In the genomic region with DNA sequence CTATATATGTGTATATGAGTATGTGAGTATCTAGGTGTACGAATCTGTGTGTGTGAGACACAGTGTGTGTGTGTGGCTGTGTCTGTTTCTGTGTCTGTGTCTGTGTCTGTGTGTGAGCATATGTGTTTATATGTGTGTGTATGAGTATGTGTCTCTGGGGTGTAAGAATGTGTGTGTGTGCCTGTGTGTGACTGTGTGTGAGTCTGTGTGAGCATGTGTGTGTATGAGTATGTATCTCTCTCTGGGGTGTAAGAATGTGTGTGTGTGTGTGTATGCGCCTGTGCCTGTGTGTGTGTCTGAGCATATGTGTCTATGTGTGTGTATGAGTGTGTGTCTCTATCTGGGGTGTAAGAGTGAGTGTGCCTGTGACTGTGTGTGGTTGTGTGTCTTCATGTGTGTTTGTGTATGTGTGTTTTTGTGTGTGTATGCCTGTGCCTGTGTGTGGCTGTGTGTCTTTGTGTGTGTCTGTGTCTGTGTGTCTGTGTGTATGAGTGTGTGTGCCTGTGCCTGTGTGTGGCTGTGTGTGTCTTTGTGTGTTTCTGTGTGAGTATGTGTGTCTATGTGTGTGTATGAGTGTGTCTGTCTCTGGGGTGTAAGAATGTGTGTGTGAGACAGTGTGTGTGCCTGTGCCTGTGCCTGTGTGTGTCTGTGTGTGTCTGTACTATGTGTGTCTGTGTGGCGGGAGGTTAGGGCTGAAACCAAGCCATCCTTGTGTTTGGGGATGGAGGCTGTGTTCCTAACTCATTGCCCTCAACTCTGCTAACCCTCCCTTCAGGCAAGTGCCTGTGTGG, we compare ENCODE assay signal across 15 cellular contexts. TPM values are rescaled to one million over a fixed set of nuclear protein-coding genes. Genes with fewer than 3 reads are reported as not detected.
DNase-seq lines count a peak whose midpoint lies in the region; ATAC-seq, FAIRE-seq and TF ChIP-seq lines count a peak whose summit lies in the region.
"Had no signal": no experiment of that assay in that cellular context is flagged by ENCODE, and none has a peak within 500 bp of the region (broad histone marks: within the 10 kb centered on the region; RNA-seq: fewer than 3 reads in every experiment).

No MANE protein-coding gene starts in this region.

- H3K27ac ChIP-seq in HepG2 (ENCODE audit: extremely low read length, insufficient read depth, low read length): no peak overlapping the region
- no peak overlapping the region for H3K27ac ChIP-seq in right lobe of liver
- no peak overlapping the region for H3K27ac ChIP-seq in astrocyte (ENCODE audit: low read depth, low read length)
- no peak overlapping the region for H3K27ac ChIP-seq in caudate nucleus (ENCODE audit: low read depth, low read length)

- peaks cover 17% of the 10 kb centered on the region for H3K4me1 Mint-ChIP-seq in astrocyte (ENCODE audit: low read depth, unreplicated experiment)

- no peaks in the 10 kb centered on the region; a peak in 1 of 5 replicates for H3K27me3 ChIP-seq in HepG2 (ENCODE audit: control insufficient read depth in 1 of 2, insufficient read depth in 2 of 2, low read length in 2 of 2)
- H3K27me3 ChIP-seq in right lobe of liver: no peaks in the 10 kb centered on the region
- no peaks in the 10 kb centered on the region for H3K27me3 ChIP-seq in astrocyte (ENCODE audit: insufficient read depth, low read length)

- in situ Hi-C loops in HepG2 (cut with HindIII; ENCODE audit: extremely low pct_ligation_motif_present, low pct_unique_long_range_greater_than_20kb): no loop called here

- POLR2A ChIA-PET in HepG2 (lab: Yijun Ruan, JAX): interaction anchor here (1.5 kb wide), 1 partner anchor 12 kb away, joined by 4 read pairs; a partner anchor contains a TSS

- TF ChIP-seq POLR2A in HepG2 (IDR thresholded peaks at IDR 0.05; ENCODE audit: insufficient read depth in 1 of 2, low read depth in 2 of 2, low read length in 2 of 2) (no peak), right lobe of liver (IDR thresholded peaks at IDR 0.05) (no peak), GM18505 (IDR thresholded peaks at IDR 0.05; ENCODE audit: borderline replicate concordance, extremely low read depth, insufficient read depth, insufficient read length) (no peak)

- no peak for TF ChIP-seq EP300 in HepG2 (IDR thresholded peaks at IDR 0.05; ENCODE audit: low read depth in 2 of 2, low read length in 2 of 2)
- no peak for TF ChIP-seq EP300 in HepG2 (CRISPR knock-in tag; IDR thresholded peaks at IDR 0.05; ENCODE audit: borderline replicate concordance)

- no peak overlapping the region for H3K4me3 Mint-ChIP-seq in astrocyte (ENCODE audit: unreplicated experiment)

- no peak for DNase-seq in HepG2 (ENCODE audit: low spot score)
- no peak for DNase-seq in right lobe of liver
- no peak for DNase-seq in astrocyte (ENCODE audit: low read depth)
- DNase-seq in islet precursor cell: peak; percentile 41
- no peak for DNase-seq in caudate nucleus (lab: John Stamatoyannopoulos, UW)
- no peak for DNase-seq in cortex of kidney (lab: John Stamatoyannopoulos, UW)
- DNase-seq: C1 segment of cervical spinal cord, DND-41, NCI-H1930, NCI-H69, OCI-M1, RPMI8226 had no signal

- H3K9me3 ChIP-seq in HepG2 (ENCODE audit: low read length) (no peaks in the 10 kb centered on the region), right lobe of liver (no peaks in the 10 kb centered on the region), astrocyte (ENCODE audit: insufficient read depth, low read depth, low read length) (no peaks in the 10 kb centered on the region)

- peaks cover 24% of the 10 kb centered on the region for H3K36me3 Mint-ChIP-seq in astrocyte (ENCODE audit: low read depth, unreplicated experiment)

- intact Hi-C loops in HepG2 (cut with micrococcal nuclease; ENCODE audit: unreplicated experiment): no loop called here
- intact Hi-C loops in right lobe of liver (cut with DNase I): no loop called here

- no peak for ATAC-seq in HepG2
- no peak for ATAC-seq in right lobe of liver
- ATAC-seq in GM18505 (IDR thresholded peaks at IDR 0.05; ENCODE audit: unreplicated experiment): no peak
- ATAC-seq in HG02623 (IDR thresholded peaks at IDR 0.05; ENCODE audit: unreplicated experiment): no peak

- no peaks in the 10 kb centered on the region for H3K27me3 Mint-ChIP-seq in astrocyte (ENCODE audit: low read depth, unreplicated experiment)

- no peaks in the 10 kb centered on the region for H3K79me2 ChIP-seq in HepG2 (ENCODE audit: insufficient read depth, low read length)
- H3K79me2 ChIP-seq in astrocyte (ENCODE audit: insufficient read depth, low read length): peaks cover 44% of the 10 kb centered on the region

- no peak for FAIRE-seq in HepG2 (lab: Jason Lieb, UNC)
- FAIRE-seq in astrocyte (lab: Jason Lieb, UNC): no peak
- FAIRE-seq: G401.6 had no signal

- TF ChIP-seq CTCF in HepG2 (CRISPR knock-in tag; IDR thresholded peaks at IDR 0.05): no peak
- TF ChIP-seq CTCF in right lobe of liver (IDR thresholded peaks at IDR 0.05): no peak
- TF ChIP-seq CTCF in astrocyte (IDR thresholded peaks at IDR 0.05; ENCODE audit: insufficient read depth, low read depth, low read length): no peak

- CTCF ChIA-PET in HepG2 (lab: Yijun Ruan, JAX; ENCODE audit: low intra/inter-chr PET ratio, low total read pairs): no interaction called here

- H3K9ac ChIP-seq in HepG2 (ENCODE audit: insufficient read depth, low read depth, low read length) (no peak overlapping the region), astrocyte (ENCODE audit: low read length) (peak overlapping the region; percentile 34)

- H3K27ac Mint-ChIP-seq in astrocyte (ENCODE audit: unreplicated experiment): no peak overlapping the region

- H3K4me2 ChIP-seq in HepG2 (ENCODE audit: low read depth, low read length): no peak overlapping the region
- H3K4me2 ChIP-seq in astrocyte (ENCODE audit: low read length): no peak overlapping the region

- BruUV-seq in HepG2 (replicated peaks; lab: Mats Ljungman, UMichigan): no TSS peak

- no peaks in the 10 kb centered on the region for H3K9me3 Mint-ChIP-seq in astrocyte (ENCODE audit: unreplicated experiment)

- H3K4me3 ChIP-seq in HepG2 (replicated peaks in 1 of 3; ENCODE audit: insufficient read depth in 1 of 3, low read depth in 2 of 3, low read length in 3 of 3): no peak overlapping the region
- H3K4me3 ChIP-seq in right lobe of liver: no peak overlapping the region
- H3K4me3 ChIP-seq in astrocyte (ENCODE audit: insufficient read depth, low read depth, low read length): no peak overlapping the region

- no peaks in the 10 kb centered on the region for H3K36me3 ChIP-seq in HepG2 (replicated peaks in 1 of 2; ENCODE audit: control insufficient read depth in 1 of 2, insufficient read depth in 2 of 2, low read length in 2 of 2)
- no peaks in the 10 kb centered on the region for H3K36me3 ChIP-seq in right lobe of liver
- peaks cover 36% of the 10 kb centered on the region for H3K36me3 ChIP-seq in astrocyte (ENCODE audit: insufficient read depth, low read length)

- H4K20me1 ChIP-seq in HepG2 (ENCODE audit: insufficient read depth, low read length) (no peaks in the 10 kb centered on the region), astrocyte (ENCODE audit: insufficient read depth, low read length) (peaks cover 26% of the 10 kb centered on the region)

- H3K4me1 ChIP-seq in HepG2 (ENCODE audit: insufficient read depth, low read length) (peaks cover 35% of the 10 kb centered on the region), right lobe of liver (no peaks in the 10 kb centered on the region), astrocyte (ENCODE audit: insufficient read depth, low read length) (peaks cover 20% of the 10 kb centered on the region)

- H2AFZ ChIP-seq in HepG2 (ENCODE audit: low read length) (no peak overlapping the region), astrocyte (ENCODE audit: low read depth, low read length) (no peak overlapping the region)

- 93% methylated on average over 2 of the region's 3 CpGs for WGBS in HepG2 (ENCODE audit: low lambda C conversion rate)
- WGBS in right lobe of liver (ENCODE audit: insufficient coverage, low coverage, low lambda C conversion rate, missing lambda C conversion rate): 100% methylated on average over 1 of the region's 3 CpGs

- TF ChIP-seq RAD21 in HepG2 (CRISPR knock-in tag; IDR thresholded peaks at IDR 0.05): no peak

RNA-seq across cellular contexts. Expression of a gene that starts 11.2 kb away (rescaled TPM):
- 0.31 and 0.71 TPM in 2 replicates for total RNA-seq in HepG2 (2016; rRNA removed; fragmentation: Illumina TruSeq; extraction: Trizol)
- total RNA-seq in HepG2 (2016; cell fraction: cytosol; rRNA removed; fragmentation: Illumina TruSeq; extraction: Trizol; ENCODE audit: low read depth): 0.18 and 0.20 TPM in 2 replicates
- total RNA-seq in HepG2 (2016; cell fraction: insoluble cytoplasmic fraction; rRNA removed; fragmentation: Illumina TruSeq; extraction: Trizol): 0.54 and 0.67 TPM in 2 replicates
- 0.59 and 0.79 TPM in 2 replicates for total RNA-seq in HepG2 (2016; cell fraction: membrane; rRNA removed; fragmentation: Illumina TruSeq; extraction: Trizol)
- total RNA-seq in HepG2 (2016; cell fraction: nucleus; rRNA removed; fragmentation: Illumina TruSeq; extraction: Trizol): 1.1 and 1.8 TPM in 2 replicates
- polyA plus RNA-seq in HepG2 (2011; rRNA removed): 5.7 and 5.9 TPM in 2 replicates
- 4.3 and 4.8 TPM in 2 replicates for polyA plus RNA-seq in HepG2 (2011; cell fraction: cytosol; rRNA removed)
- 5.2 and 8.0 TPM in 2 replicates for polyA plus RNA-seq in HepG2 (2011; cell fraction: nucleus; rRNA removed)
- polyA plus RNA-seq in HepG2 (2012): 2.9 and 4.5 TPM in 2 replicates
- 0.09 and 0.10 TPM in 2 replicates for polyA plus RNA-seq in HepG2 (2016; cell fraction: cytosol; fragmentation: Illumina TruSeq; extraction: Trizol; ENCODE audit: low read depth)
- polyA plus RNA-seq in HepG2 (2016; cell fraction: insoluble cytoplasmic fraction; fragmentation: Illumina TruSeq; extraction: Trizol; ENCODE audit: low read depth): 0.39 and 0.46 TPM in 2 replicates
- polyA plus RNA-seq in HepG2 (2016; cell fraction: membrane; fragmentation: Illumina TruSeq; extraction: Trizol; ENCODE audit: low read depth): 0.32 and 0.35 TPM in 2 replicates
- polyA plus RNA-seq in HepG2 (2016; cell fraction: nucleus; fragmentation: Illumina TruSeq; extraction: Trizol; ENCODE audit: insufficient read depth, low read depth): 1.3 and 1.4 TPM in 2 replicates
- 26.1 and 95.6 TPM in 2 replicates for polyA minus RNA-seq in HepG2 (2011; rRNA and poly(A)+ RNA removed; ENCODE audit: low replicate concordance)
- 11.6 and 12.8 TPM in 2 replicates for polyA minus RNA-seq in HepG2 (2011; cell fraction: cytosol; rRNA and poly(A)+ RNA removed)
- 5.0 and 5.1 TPM in 2 replicates for polyA minus RNA-seq in HepG2 (2011; cell fraction: nucleus; rRNA and poly(A)+ RNA removed)
- total RNA-seq in right lobe of liver: 10 to 100 TPM in 3 of 6 experiments, 1 to 10 TPM in 3; 5.7 to 20.3 (median 10.2) TPM
- total RNA-seq in astrocyte: 134 and 156 TPM in 2 replicates

RNA-seq across cellular contexts. Expression of a gene that starts 33.9 kb away (rescaled TPM):
- 81.7 and 88.8 TPM in 2 replicates for total RNA-seq in HepG2 (2016; rRNA removed; fragmentation: Illumina TruSeq; extraction: Trizol)
- 30.9 and 33.3 TPM in 2 replicates for total RNA-seq in HepG2 (2016; cell fraction: cytosol; rRNA removed; fragmentation: Illumina TruSeq; extraction: Trizol; ENCODE audit: low read depth)
- total RNA-seq in HepG2 (2016; cell fraction: insoluble cytoplasmic fraction; rRNA removed; fragmentation: Illumina TruSeq; extraction: Trizol): 77.3 and 84.2 TPM in 2 replicates
- total RNA-seq in HepG2 (2016; cell fraction: membrane; rRNA removed; fragmentation: Illumina TruSeq; extraction: Trizol): 78.7 and 78.8 TPM in 2 replicates
- 62.2 and 71.6 TPM in 2 replicates for total RNA-seq in HepG2 (2016; cell fraction: nucleus; rRNA removed; fragmentation: Illumina TruSeq; extraction: Trizol)
- polyA plus RNA-seq in HepG2 (2011; rRNA removed): 29.7 and 30.9 TPM in 2 replicates
- polyA plus RNA-seq in HepG2 (2011; cell fraction: cytosol; rRNA removed): 16.7 and 21.1 TPM in 2 replicates
- 36.0 and 41.1 TPM in 2 replicates for polyA plus RNA-seq in HepG2 (2011; cell fraction: nucleus; rRNA removed)
- 62.3 and 78.5 TPM in 2 replicates for polyA plus RNA-seq in HepG2 (2012)
- polyA plus RNA-seq in HepG2 (2016; cell fraction: cytosol; fragmentation: Illumina TruSeq; extraction: Trizol; ENCODE audit: low read depth): 43.7 and 48.0 TPM in 2 replicates
- polyA plus RNA-seq in HepG2 (2016; cell fraction: insoluble cytoplasmic fraction; fragmentation: Illumina TruSeq; extraction: Trizol; ENCODE audit: low read depth): 126 and 151 TPM in 2 replicates
- polyA plus RNA-seq in HepG2 (2016; cell fraction: membrane; fragmentation: Illumina TruSeq; extraction: Trizol; ENCODE audit: low read depth): 99.0 and 109 TPM in 2 replicates
- 102 and 113 TPM in 2 replicates for polyA plus RNA-seq in HepG2 (2016; cell fraction: nucleus; fragmentation: Illumina TruSeq; extraction: Trizol; ENCODE audit: insufficient read depth, low read depth)
- 47.6 and 50.7 TPM in 2 replicates for polyA minus RNA-seq in HepG2 (2011; rRNA and poly(A)+ RNA removed; ENCODE audit: low replicate concordance)
- polyA minus RNA-seq in HepG2 (2011; cell fraction: cytosol; rRNA and poly(A)+ RNA removed): 23.6 and 33.9 TPM in 2 replicates
- polyA minus RNA-seq in HepG2 (2011; cell fraction: nucleus; rRNA and poly(A)+ RNA removed): 61.9 and 71.0 TPM in 2 replicates
- 10 to 100 TPM; 53.5 to 70.0 (median 61.8) TPM for total RNA-seq in right lobe of liver
- total RNA-seq in astrocyte: 164 and 174 TPM in 2 replicates

RNA-seq across cellular contexts. Expression of a gene that starts 37.2 kb away (rescaled TPM):
- 0.09 TPM in 1 of 2 replicates, not detected in the other for total RNA-seq in HepG2 (2016; rRNA removed; fragmentation: Illumina TruSeq; extraction: Trizol)
- total RNA-seq in HepG2 (2016; cell fraction: cytosol; rRNA removed; fragmentation: Illumina TruSeq; extraction: Trizol; ENCODE audit: low read depth): not detected in 2 replicates
- total RNA-seq in HepG2 (2016; cell fraction: insoluble cytoplasmic fraction; rRNA removed; fragmentation: Illumina TruSeq; extraction: Trizol): 0.07 and 0.26 TPM in 2 replicates
- total RNA-seq in HepG2 (2016; cell fraction: membrane; rRNA removed; fragmentation: Illumina TruSeq; extraction: Trizol): 0.07 and 0.15 TPM in 2 replicates
- 0.28 TPM in 1 of 2 replicates, not detected in the other for total RNA-seq in HepG2 (2016; cell fraction: nucleus; rRNA removed; fragmentation: Illumina TruSeq; extraction: Trizol)
- 1.8 and 2.1 TPM in 2 replicates for polyA plus RNA-seq in HepG2 (2011; rRNA removed)
- 0.87 and 1.2 TPM in 2 replicates for polyA plus RNA-seq in HepG2 (2011; cell fraction: cytosol; rRNA removed)
- polyA plus RNA-seq in HepG2 (2011; cell fraction: nucleus; rRNA removed): 4.2 and 4.4 TPM in 2 replicates
- polyA plus RNA-seq in HepG2 (2012): 4.6 and 5.8 TPM in 2 replicates
- 0.11 and 0.12 TPM in 2 replicates for polyA plus RNA-seq in HepG2 (2016; cell fraction: cytosol; fragmentation: Illumina TruSeq; extraction: Trizol; ENCODE audit: low read depth)
- 0.19 and 0.38 TPM in 2 replicates for polyA plus RNA-seq in HepG2 (2016; cell fraction: insoluble cytoplasmic fraction; fragmentation: Illumina TruSeq; extraction: Trizol; ENCODE audit: low read depth)
- polyA plus RNA-seq in HepG2 (2016; cell fraction: membrane; fragmentation: Illumina TruSeq; extraction: Trizol; ENCODE audit: low read depth): 0.11 and 0.19 TPM in 2 replicates
- 0.79 and 0.81 TPM in 2 replicates for polyA plus RNA-seq in HepG2 (2016; cell fraction: nucleus; fragmentation: Illumina TruSeq; extraction: Trizol; ENCODE audit: insufficient read depth, low read depth)
- 1.1 and 2.5 TPM in 2 replicates for polyA minus RNA-seq in HepG2 (2011; rRNA and poly(A)+ RNA removed; ENCODE audit: low replicate concordance)
- 2.8 and 4.8 TPM in 2 replicates for polyA minus RNA-seq in HepG2 (2011; cell fraction: cytosol; rRNA and poly(A)+ RNA removed)
- 1.1 and 1.3 TPM in 2 replicates for polyA minus RNA-seq in HepG2 (2011; cell fraction: nucleus; rRNA and poly(A)+ RNA removed)
- total RNA-seq in right lobe of liver: 1 to 10 TPM in 3 of 6 experiments, under 1 TPM in 3; 0.54 to 1.9 (median 0.99) TPM
- total RNA-seq in astrocyte: 6.2 and 11.1 TPM in 2 replicates
